In the genomic region with DNA sequence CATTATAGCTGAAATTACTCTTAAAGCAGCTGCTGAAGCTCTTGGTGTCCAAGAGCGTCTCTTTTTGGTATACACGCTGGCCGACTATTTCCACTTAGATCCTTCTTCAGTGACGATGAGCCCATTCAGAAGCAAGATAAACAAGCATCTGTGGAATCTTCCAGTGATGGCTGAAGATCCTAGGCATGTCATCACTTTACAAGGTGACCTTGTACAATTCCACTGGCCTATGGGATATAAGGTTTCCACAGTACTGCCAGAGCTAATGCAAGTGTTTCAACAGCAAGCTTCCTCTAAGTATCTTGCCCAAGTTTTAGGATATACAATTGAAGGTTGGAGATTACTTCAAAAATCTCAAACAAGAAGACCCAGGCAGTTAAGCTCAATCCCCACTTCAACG, we compare ENCODE assay signal across 27 cellular contexts.
"Had no signal": no experiment of that assay in that cellular context is flagged by ENCODE, and none has a peak within 500 bp of the region (broad histone marks: within the 10 kb centered on the region; RNA-seq: fewer than 3 reads in every experiment).

No MANE protein-coding gene starts in this region.

- H3K27ac Mint-ChIP-seq: stimulated activated effector memory CD8-positive, alpha-beta T cell treated with anti-CD3 and anti-CD28 coated beads, Interleukin-12 subunit alpha, Interleukin-12 subunit beta, amount 100 ng/mL, for 72 hours; stimulated activated memory B cell treated with anti-CD40 and anti-IgM and Interleukin-4, amounts not matched to agents 10 μg/mL and 1 μg/mL and 100 μg/mL, for 72 hours; stimulated activated naive B cell treated with anti-CD40 and anti-IgM and Interleukin-4, amounts not matched to agents 10 μg/mL and 1 μg/mL and 100 μg/mL, for 72 hours; stimulated activated naive CD8-positive, alpha-beta T cell treated with anti-CD3 and anti-CD28 coated beads, Interleukin-15, amount 100 ng/mL, for 72 hours; stimulated activated naive CD8-positive, alpha-beta T cell treated with anti-CD3 and anti-CD28 coated beads, Interleukin-15, Interleukin-2, amounts not matched to agents 100 ng/mL and 50 ng/mL, for 24 hours; type B pancreatic cell had no signal

- H3K36me3 ChIP-seq: stomach, suprapubic skin, thoracic aorta, thyroid gland, tibial artery, tibial nerve, upper lobe of left lung, upper lobe of right lung, uterus, vagina had no signal

- H3K4me3 Mint-ChIP-seq: stimulated activated effector memory CD8-positive, alpha-beta T cell treated with anti-CD3 and anti-CD28 coated beads, Interleukin-12 subunit alpha, Interleukin-12 subunit beta, amount 100 ng/mL, for 72 hours; stimulated activated memory B cell treated with anti-CD40 and anti-IgM and Interleukin-4, amounts not matched to agents 10 μg/mL and 1 μg/mL and 100 μg/mL, for 72 hours; stimulated activated naive B cell treated with anti-CD40 and anti-IgM and Interleukin-4, amounts not matched to agents 10 μg/mL and 1 μg/mL and 100 μg/mL, for 72 hours; stimulated activated naive CD8-positive, alpha-beta T cell treated with anti-CD3 and anti-CD28 coated beads, Interleukin-15, amount 100 ng/mL, for 72 hours; stimulated activated naive CD8-positive, alpha-beta T cell treated with anti-CD3 and anti-CD28 coated beads, Interleukin-15, Interleukin-2, amounts not matched to agents 100 ng/mL and 50 ng/mL, for 24 hours; type B pancreatic cell had no signal

- DNase-seq: stimulated activated CD4-positive, alpha-beta T cell treated with anti-CD3 and anti-CD28 coated beads, Interleukin-2, amount 100 ng/mL, for 48 hours; stimulated activated CD4-positive, alpha-beta T cell treated with anti-CD3 and anti-CD28 coated beads, Interleukin-4, amount 100 ng/mL, for 1 hour; stimulated activated CD4-positive, alpha-beta T cell treated with anti-CD3 and anti-CD28 coated beads, Interleukin-4, amount 100 ng/mL, for 24 hours; stimulated activated CD4-positive, alpha-beta T cell treated with anti-CD3 and anti-CD28 coated beads, Interleukin-4, amount 100 ng/mL, for 4 hours; stimulated activated CD8-positive, alpha-beta memory T cell treated with anti-CD3 and anti-CD28 coated beads, Interleukin-4, amount 100 ng/mL, for 48 hours; stimulated activated naive B cell treated with anti-CD40 and anti-IgM and Interleukin-4, amounts not matched to agents 10 μg/mL and 1 μg/mL and 100 μg/mL, for 72 hours; stimulated activated naive CD4-positive, alpha-beta T cell; stimulated activated naive CD4-positive, alpha-beta T cell treated with Interleukin-2 at 50 U/mL for 16 hours; stimulated activated naive CD8-positive, alpha-beta T cell treated with anti-CD3 and anti-CD28 coated beads, Interleukin-15, amount 100 ng/mL, for 72 hours; stimulated activated naive CD8-positive, alpha-beta T cell treated with anti-CD3 and anti-CD28 coated beads, Interleukin-15, Interleukin-2, amounts not matched to agents 100 U/mL and 50 U/mL, for 24 hours; stomach; substantia nigra; testis; thyroid gland; tibial artery; trophoblast cell; upper lobe of left lung; upper lobe of right lung; uterus had no signal

- H3K27me3 ChIP-seq: stomach, suprapubic skin, testis, thyroid gland, tibial artery, tibial nerve, upper lobe of left lung, upper lobe of right lung, uterus, vagina had no signal

- H3K36me3 Mint-ChIP-seq: stimulated activated effector memory CD8-positive, alpha-beta T cell treated with anti-CD3 and anti-CD28 coated beads, Interleukin-12 subunit alpha, Interleukin-12 subunit beta, amount 100 ng/mL, for 72 hours had no signal

- ATAC-seq: stimulated activated effector memory CD8-positive, alpha-beta T cell treated with anti-CD3 and anti-CD28 coated beads, Interleukin-12 subunit alpha, Interleukin-12 subunit beta, amount 100 ng/mL, for 72 hours; stimulated activated memory B cell treated with anti-CD40 and anti-IgM and Interleukin-4, amounts not matched to agents 10 μg/mL and 1 μg/mL and 100 μg/mL, for 72 hours; stimulated activated naive B cell treated with anti-CD40 and anti-IgM and Interleukin-4, amounts not matched to agents 10 μg/mL and 1 μg/mL and 100 μg/mL, for 72 hours; stimulated activated naive CD8-positive, alpha-beta T cell treated with anti-CD3 and anti-CD28 coated beads, Interleukin-15, amount 100 ng/mL, for 72 hours; stimulated activated naive CD8-positive, alpha-beta T cell treated with anti-CD3 and anti-CD28 coated beads, Interleukin-15, Interleukin-2, amounts not matched to agents 100 U/mL and 50 U/mL, for 24 hours; upper lobe of right lung had no signal

- H3K4me1 ChIP-seq: stomach, testis, thyroid gland, tibial artery, tibial nerve, upper lobe of left lung, upper lobe of right lung, uterus, vagina had no signal

- H3K4me1 Mint-ChIP-seq: stimulated activated effector memory CD8-positive, alpha-beta T cell treated with anti-CD3 and anti-CD28 coated beads, Interleukin-12 subunit alpha, Interleukin-12 subunit beta, amount 100 ng/mL, for 72 hours; stimulated activated memory B cell treated with anti-CD40 and anti-IgM and Interleukin-4, amounts not matched to agents 10 μg/mL and 1 μg/mL and 100 μg/mL, for 72 hours; stimulated activated naive B cell treated with anti-CD40 and anti-IgM and Interleukin-4, amounts not matched to agents 10 μg/mL and 1 μg/mL and 100 μg/mL, for 72 hours; stimulated activated naive CD8-positive, alpha-beta T cell treated with anti-CD3 and anti-CD28 coated beads, Interleukin-15, amount 100 ng/mL, for 72 hours had no signal

- H3K9me3 Mint-ChIP-seq: stimulated activated effector memory CD8-positive, alpha-beta T cell treated with anti-CD3 and anti-CD28 coated beads, Interleukin-12 subunit alpha, Interleukin-12 subunit beta, amount 100 ng/mL, for 72 hours; stimulated activated memory B cell treated with anti-CD40 and anti-IgM and Interleukin-4, amounts not matched to agents 10 μg/mL and 1 μg/mL and 100 μg/mL, for 72 hours; stimulated activated naive B cell treated with anti-CD40 and anti-IgM and Interleukin-4, amounts not matched to agents 10 μg/mL and 1 μg/mL and 100 μg/mL, for 72 hours; stimulated activated naive CD8-positive, alpha-beta T cell treated with anti-CD3 and anti-CD28 coated beads, Interleukin-15, amount 100 ng/mL, for 72 hours; stimulated activated naive CD8-positive, alpha-beta T cell treated with anti-CD3 and anti-CD28 coated beads, Interleukin-15, Interleukin-2, amounts not matched to agents 100 ng/mL and 50 ng/mL, for 24 hours; type B pancreatic cell had no signal

- H3K27ac ChIP-seq: stomach, suprapubic skin, testis, thoracic aorta, thyroid gland, tibial artery, tibial nerve, upper lobe of left lung, upper lobe of right lung, uterus, vagina had no signal

- H3K27me3 Mint-ChIP-seq: stimulated activated memory B cell treated with anti-CD40 and anti-IgM and Interleukin-4, amounts not matched to agents 10 μg/mL and 1 μg/mL and 100 μg/mL, for 72 hours; stimulated activated naive B cell treated with anti-CD40 and anti-IgM and Interleukin-4, amounts not matched to agents 10 μg/mL and 1 μg/mL and 100 μg/mL, for 72 hours; stimulated activated naive CD8-positive, alpha-beta T cell treated with anti-CD3 and anti-CD28 coated beads, Interleukin-15, amount 100 ng/mL, for 72 hours; stimulated activated naive CD8-positive, alpha-beta T cell treated with anti-CD3 and anti-CD28 coated beads, Interleukin-15, Interleukin-2, amounts not matched to agents 100 ng/mL and 50 ng/mL, for 24 hours had no signal

- H3K9me3 ChIP-seq: stomach, suprapubic skin, testis, thoracic aorta, thyroid gland, tibial artery, tibial nerve, upper lobe of left lung, upper lobe of right lung, uterus, vagina had no signal

- H3K4me3 ChIP-seq: stomach, suprapubic skin, testis, thoracic aorta, thyroid gland, tibial artery, tibial nerve, upper lobe of left lung, upper lobe of right lung, uterus, vagina had no signal
